ENCODE assay signal across 8 cellular contexts in the genomic region with DNA sequence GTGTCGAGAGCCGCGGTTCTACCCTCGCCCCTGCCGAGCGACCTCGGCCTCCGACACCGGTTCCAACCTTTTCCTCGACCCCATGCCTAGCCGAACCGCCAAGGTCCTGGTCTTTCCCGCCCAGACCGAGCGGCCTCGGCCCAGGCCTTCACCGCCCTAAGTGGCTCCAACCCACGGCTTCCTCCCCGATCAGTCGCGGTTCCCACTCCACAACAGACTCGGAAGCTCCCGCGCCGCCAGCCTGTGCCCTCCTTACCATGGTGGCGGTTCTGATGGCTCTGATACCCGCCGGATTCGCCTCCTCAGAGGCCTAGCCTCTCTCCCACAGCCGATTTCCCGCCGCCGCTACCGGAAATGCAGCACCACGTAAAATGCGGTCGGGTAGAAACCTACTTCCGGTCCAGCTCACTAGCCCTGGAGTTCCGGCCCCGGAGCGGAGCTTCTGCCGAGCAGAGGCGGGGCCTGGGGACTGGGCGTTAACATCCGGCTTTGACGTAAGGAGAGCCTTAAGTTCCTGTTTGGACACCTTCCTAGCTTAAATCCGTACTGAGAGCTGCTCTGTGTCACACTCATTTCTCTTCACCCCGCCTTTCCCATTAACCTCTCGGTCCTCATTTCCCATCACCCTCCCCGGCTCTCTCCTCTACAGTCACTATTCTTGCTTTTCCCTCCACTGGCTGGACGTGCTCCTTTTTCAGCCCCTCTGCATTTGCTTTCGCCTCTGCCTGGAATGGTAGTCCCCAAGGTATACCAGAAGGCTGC. TPM values are rescaled to one million over a fixed set of nuclear protein-coding genes. Genes with fewer than 3 reads are reported as not detected.
DNase-seq lines count a peak whose midpoint lies in the region; ATAC-seq and TF ChIP-seq lines count a peak whose summit lies in the region.

A gene (minus strand): TSS at position 358 of the 762 bp plus-strand sequence. CDS start 99 bp downstream, at position 259.

- peaks cover 44% of the 10 kb centered on the region for H4K20me1 ChIP-seq in DND-41 (ENCODE audit: insufficient read depth, low read length)
- peaks cover 22% of the 10 kb centered on the region; the same call in 1 of the 2 replicates for H4K20me1 ChIP-seq in GM23248 (ENCODE audit: insufficient read depth)

- peak within 1 kb of the TSS; percentile 63 for H3K4me2 ChIP-seq in DND-41 (ENCODE audit: insufficient read depth, low read length)
- peak within 1 kb of the TSS; percentile 98 for H3K4me2 ChIP-seq in GM23248 (ENCODE audit: unreplicated experiment)

- H3K4me1 ChIP-seq in DND-41 (ENCODE audit: insufficient read depth, low read length) = peaks cover 43% of the 10 kb centered on the region
- peaks cover 33% of the 10 kb centered on the region for H3K4me1 ChIP-seq in GM23248 (ENCODE audit: insufficient read depth)

- peak; percentile 94 for ATAC-seq in DND-41 (ENCODE audit: insufficient read depth, low read depth)
- ATAC-seq in naive B cell (ENCODE audit: low read depth in 2 of 2) = peak; percentile 90 to 91
- peak; percentile 99 for ATAC-seq in stimulated activated memory B cell treated with anti-CD40 and anti-IgM and Interleukin-4, amounts not matched to agents 10 μg/mL and 1 μg/mL and 100 μg/mL, for 72 hours

- intact Hi-C loops in activated T-helper 1 cell treated with anti-CD3 and anti-CD28 coated beads, Interleukin-12 subunit alpha, Interleukin-12 subunit beta, Interleukin-2, Interleukin-4 antibody, amounts not matched to agents 30 ng/mL and 10 ng/mL and 1 ng/mL, durations not matched to agents 14 hours and 24 hours and 36 hours (cut with micrococcal nuclease) = loop anchor here (1.0 to 2.0 kb wide), 5 partner anchors 39 to 1004 kb away; a partner anchor contains a TSS

- H3K4me3 Mint-ChIP-seq in activated T-helper 1 cell treated with anti-CD3 and anti-CD28 coated beads, Interleukin-12 subunit alpha, Interleukin-12 subunit beta, Interleukin-2, Interleukin-4 antibody, amounts not matched to agents 30 ng/mL and 10 ng/mL and 1 ng/mL, durations not matched to agents 14 hours and 24 hours and 36 hours = peak within 1 kb of the TSS; percentile 99
- peak within 1 kb of the TSS; percentile 98 to 100 (median 100) for H3K4me3 Mint-ChIP-seq in naive B cell
- peak within 1 kb of the TSS; percentile 95 for H3K4me3 Mint-ChIP-seq in stimulated activated memory B cell treated with anti-CD40 and anti-IgM and Interleukin-4, amounts not matched to agents 10 μg/mL and 1 μg/mL and 100 μg/mL, for 72 hours

- no peaks in the 10 kb centered on the region for H3K27me3 Mint-ChIP-seq in activated T-helper 1 cell treated with anti-CD3 and anti-CD28 coated beads, Interleukin-12 subunit alpha, Interleukin-12 subunit beta, Interleukin-2, Interleukin-4 antibody, amounts not matched to agents 30 ng/mL and 10 ng/mL and 1 ng/mL, durations not matched to agents 14 hours and 24 hours and 36 hours (ENCODE audit: insufficient read depth)
- no peaks in the 10 kb centered on the region for H3K27me3 Mint-ChIP-seq in naive B cell
- no peaks in the 10 kb centered on the region for H3K27me3 Mint-ChIP-seq in stimulated activated memory B cell treated with anti-CD40 and anti-IgM and Interleukin-4, amounts not matched to agents 10 μg/mL and 1 μg/mL and 100 μg/mL, for 72 hours

- peak within 1 kb of the TSS; percentile 97 for H3K27ac Mint-ChIP-seq in activated T-helper 1 cell treated with anti-CD3 and anti-CD28 coated beads, Interleukin-12 subunit alpha, Interleukin-12 subunit beta, Interleukin-2, Interleukin-4 antibody, amounts not matched to agents 30 ng/mL and 10 ng/mL and 1 ng/mL, durations not matched to agents 14 hours and 24 hours and 36 hours
- H3K27ac Mint-ChIP-seq in naive B cell = peak within 1 kb of the TSS; percentile 98 to 100 (median 99)
- H3K27ac Mint-ChIP-seq in stimulated activated memory B cell treated with anti-CD40 and anti-IgM and Interleukin-4, amounts not matched to agents 10 μg/mL and 1 μg/mL and 100 μg/mL, for 72 hours = peak within 1 kb of the TSS; percentile 98

- H3K9me3 ChIP-seq in DND-41 (ENCODE audit: insufficient read depth, low read length, severe bottlenecking) (no peaks in the 10 kb centered on the region), GM23248 (ENCODE audit: low read depth) (no peaks in the 10 kb centered on the region)

- DNase-seq in DND-41 (peak; percentile 99), GM23248 (peak; percentile 100), Kasumi-1 (lab: John Stamatoyannopoulos, UW) (peak; percentile 99), RPMI7951 (ENCODE audit: low read depth) (peak; percentile 100), fibroblast of gingiva (ENCODE audit: low read depth) (peak; percentile 99), naive B cell (peak; percentile 96)
- DNase-seq in activated T-helper 1 cell treated with anti-CD3 and anti-CD28 coated beads, Interleukin-12 subunit alpha, Interleukin-12 subunit beta, Interleukin-2, Interleukin-4 antibody, amounts not matched to agents 30 ng/mL and 10 ng/mL and 1 ng/mL, durations not matched to agents 14 hours and 24 hours and 36 hours (ENCODE audit: low spot score) = peak; percentile 96

- H2AFZ ChIP-seq in DND-41 (ENCODE audit: low read depth, low read length) (peak within 1 kb of the TSS; percentile 74), GM23248 (peak within 1 kb of the TSS; percentile 86)

- peak within 1 kb of the TSS; percentile 92 to 99 for H3K4me3 ChIP-seq in DND-41 (ENCODE audit: low read depth in 1 of 2, low read length in 2 of 2)
- peak within 1 kb of the TSS; percentile 89 for H3K4me3 ChIP-seq in GM23248

- in situ Hi-C loops in GM23248 (cut with MboI) = no loop called here

- peaks cover 50% of the 10 kb centered on the region for H3K79me2 ChIP-seq in DND-41 (ENCODE audit: insufficient read depth, low read length)
- peaks cover 50% of the 10 kb centered on the region for H3K79me2 ChIP-seq in GM23248 (ENCODE audit: insufficient read depth)

- TF ChIP-seq CTCF in DND-41 (IDR thresholded peaks at IDR 0.05; ENCODE audit: borderline replicate concordance, extremely low read depth, low read length, poor library complexity, severe bottlenecking) = peak; percentile 2

- H3K36me3 ChIP-seq in DND-41 (ENCODE audit: insufficient read depth, low read length) = peaks cover 47% of the 10 kb centered on the region
- peaks cover 24% of the 10 kb centered on the region for H3K36me3 ChIP-seq in GM23248 (ENCODE audit: low read depth)

- WGBS in GM23248 (ENCODE audit: low coverage in 1 of 2, low lambda C conversion rate in 2 of 2, missing lambda C conversion rate in 2 of 2), 2 experiments = 0 to 1% methylated on average over 52 of the region's 52 CpGs

- H3K9me3 Mint-ChIP-seq in activated T-helper 1 cell treated with anti-CD3 and anti-CD28 coated beads, Interleukin-12 subunit alpha, Interleukin-12 subunit beta, Interleukin-2, Interleukin-4 antibody, amounts not matched to agents 30 ng/mL and 10 ng/mL and 1 ng/mL, durations not matched to agents 14 hours and 24 hours and 36 hours = no peaks in the 10 kb centered on the region
- peaks cover 0 to 4% (median 0%) of the 10 kb centered on the region in 7 donors for H3K9me3 Mint-ChIP-seq in naive B cell
- H3K9me3 Mint-ChIP-seq in stimulated activated memory B cell treated with anti-CD40 and anti-IgM and Interleukin-4, amounts not matched to agents 10 μg/mL and 1 μg/mL and 100 μg/mL, for 72 hours = peaks cover 3% of the 10 kb centered on the region

- H3K36me3 Mint-ChIP-seq in activated T-helper 1 cell treated with anti-CD3 and anti-CD28 coated beads, Interleukin-12 subunit alpha, Interleukin-12 subunit beta, Interleukin-2, Interleukin-4 antibody, amounts not matched to agents 30 ng/mL and 10 ng/mL and 1 ng/mL, durations not matched to agents 14 hours and 24 hours and 36 hours (ENCODE audit: low read depth) = peaks cover 41% of the 10 kb centered on the region
- peaks cover 8 to 26% of the 10 kb centered on the region in 2 donors for H3K36me3 Mint-ChIP-seq in naive B cell
- H3K36me3 Mint-ChIP-seq in stimulated activated memory B cell treated with anti-CD40 and anti-IgM and Interleukin-4, amounts not matched to agents 10 μg/mL and 1 μg/mL and 100 μg/mL, for 72 hours = peaks cover 43% of the 10 kb centered on the region

- peak within 1 kb of the TSS; percentile 95 for H3K27ac ChIP-seq in DND-41 (ENCODE audit: low read length)
- peak within 1 kb of the TSS; percentile 87 for H3K27ac ChIP-seq in GM23248

- H3K4me1 Mint-ChIP-seq in activated T-helper 1 cell treated with anti-CD3 and anti-CD28 coated beads, Interleukin-12 subunit alpha, Interleukin-12 subunit beta, Interleukin-2, Interleukin-4 antibody, amounts not matched to agents 30 ng/mL and 10 ng/mL and 1 ng/mL, durations not matched to agents 14 hours and 24 hours and 36 hours (ENCODE audit: low read depth) = peaks cover 58% of the 10 kb centered on the region
- H3K4me1 Mint-ChIP-seq in naive B cell = peaks cover 32 to 42% (median 41%) of the 10 kb centered on the region in 3 donors
- peaks cover 45% of the 10 kb centered on the region for H3K4me1 Mint-ChIP-seq in stimulated activated memory B cell treated with anti-CD40 and anti-IgM and Interleukin-4, amounts not matched to agents 10 μg/mL and 1 μg/mL and 100 μg/mL, for 72 hours

- H3K9me2 ChIP-seq in GM23248 (ENCODE audit: insufficient read depth) = no peaks in the 10 kb centered on the region

- H3K9ac ChIP-seq in DND-41 (ENCODE audit: low read depth, low read length) (peak within 1 kb of the TSS; percentile 95), GM23248 (peak within 1 kb of the TSS; percentile 97)

- H3K27me3 ChIP-seq in DND-41 (ENCODE audit: insufficient read depth, low read length, poor library complexity) (no peaks in the 10 kb centered on the region), GM23248 (replicated peaks; ENCODE audit: insufficient read depth) (no peaks in the 10 kb centered on the region)

- peaks cover 64% of the 10 kb centered on the region for H3F3A ChIP-seq in GM23248 (ENCODE audit: insufficient read depth)

RNA-seq across cellular contexts. Expression of the gene that starts here (rescaled TPM):
- 234 and 280 TPM in 2 replicates for total RNA-seq in GM23248 (2014; rRNA removed; shearing (Covaris generic))
- 221 and 236 TPM in 2 replicates for polyA plus RNA-seq in GM23248 (2016; fragmentation: Nextera tagmentation; extraction: Ambion mirVana)
- 821 and 1,182 TPM in 2 replicates for total RNA-seq in RPMI7951 (2014; rRNA removed; shearing (Covaris generic))
- 533 and 548 TPM in 2 replicates for total RNA-seq in activated T-helper 1 cell treated with anti-CD3 and anti-CD28 coated beads, Interleukin-12 subunit alpha, Interleukin-12 subunit beta, Interleukin-2, Interleukin-4 antibody, amounts not matched to agents 30 ng/mL and 10 ng/mL and 1 ng/mL, durations not matched to agents 14 hours and 24 hours and 36 hours
- 100 to 1,000 TPM; 310 to 412 (median 346) TPM for polyA plus RNA-seq in naive B cell (ENCODE audit: low read depth in 6 of 6)

Comparison
In these comparisons a context has a peak if more than half of its experiments do, and no peak if none do; other contexts are left out.
1. Peak in every context shown above with its lines: DNase-seq, ATAC-seq, H3K4me3 ChIP-seq and H3K27ac ChIP-seq.